1 cellular context compared by ENCODE assay signal in the genomic region with DNA sequence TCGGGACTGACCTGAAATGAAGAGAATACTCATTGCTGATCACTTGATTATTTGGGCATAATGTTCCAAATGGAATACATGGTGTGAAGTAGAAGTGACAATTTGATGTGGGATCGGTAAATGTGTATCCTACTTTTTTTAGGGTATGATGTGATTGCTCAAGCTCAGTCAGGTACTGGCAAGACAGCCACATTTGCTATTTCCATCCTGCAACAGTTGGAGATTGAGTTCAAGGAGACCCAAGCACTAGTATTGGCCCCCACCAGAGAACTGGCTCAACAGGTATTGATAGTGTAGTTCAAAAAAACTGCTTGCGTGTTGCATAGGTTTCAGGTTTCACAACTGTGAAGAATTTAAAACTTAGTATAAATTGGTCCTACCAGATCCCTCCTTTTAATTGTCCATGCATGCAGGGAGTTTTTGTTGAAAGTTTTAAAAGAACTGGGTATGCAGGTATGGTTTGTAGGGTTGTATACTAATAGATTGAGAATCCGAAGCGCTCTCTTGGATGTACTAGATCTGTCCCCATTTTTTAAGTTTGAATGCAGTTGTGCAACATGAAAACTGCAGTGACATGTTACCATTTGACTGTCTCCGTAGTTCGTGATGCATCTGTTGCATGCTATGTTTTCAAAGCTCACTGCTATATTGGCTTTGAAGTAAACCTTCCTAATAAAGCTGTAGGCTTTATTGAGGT.
TF ChIP-seq lines count a peak whose summit lies in the region.

No MANE protein-coding gene starts in this region.

TF ChIP-seq in endothelial cell of umbilical vein, 7 proteins besides CTCF, POLR2A, EP300 and RAD21 (continued from another document):
- TF ChIP-seq GATA2 (IDR thresholded peaks at IDR 0.05; ENCODE audit: insufficient read depth, insufficient read length, low read depth, low read length) = no peak
